In the genomic region with DNA sequence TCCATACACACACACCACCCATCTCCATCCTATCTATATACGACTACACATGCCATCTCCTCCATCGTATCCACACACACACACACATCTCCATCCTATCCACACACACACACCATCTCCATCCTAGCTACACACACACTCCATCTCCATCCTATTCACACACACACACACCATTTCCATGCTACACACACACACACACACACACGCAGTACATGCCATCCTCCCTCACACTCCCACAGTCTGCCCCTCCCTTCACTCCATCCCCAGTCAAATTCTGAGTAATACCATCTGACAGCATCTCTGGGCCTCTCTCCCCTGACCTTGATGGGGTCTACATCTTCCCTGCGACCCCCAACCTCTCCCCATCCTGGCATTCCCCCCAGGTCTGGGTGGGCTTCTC, we compare ENCODE assay signal across 1 cellular context.
TF ChIP-seq lines count a peak whose summit lies in the region.

No MANE protein-coding gene starts in this region.

TF ChIP-seq in H1, 55 proteins besides CTCF, POLR2A, EP300 and RAD21:
- TF ChIP-seq BCL11A (IDR thresholded peaks at IDR 0.05; ENCODE audit: low read depth in 2 of 2, low read length in 2 of 2) (no peak), SIRT6 (IDR thresholded peaks at IDR 0.05; ENCODE audit: low read length) (no peak), TAF1 (IDR thresholded peaks at IDR 0.05; ENCODE audit: low read depth, low read length) (no peak), SRF (IDR thresholded peaks at IDR 0.05; ENCODE audit: low read depth, low read length) (no peak), KDM1A (IDR thresholded peaks at IDR 0.05; ENCODE audit: borderline replicate concordance, low read length) (no peak), JUN (IDR thresholded peaks at IDR 0.05; ENCODE audit: low read depth, low read length) (no peak)
- TF ChIP-seq, protein P1, sequence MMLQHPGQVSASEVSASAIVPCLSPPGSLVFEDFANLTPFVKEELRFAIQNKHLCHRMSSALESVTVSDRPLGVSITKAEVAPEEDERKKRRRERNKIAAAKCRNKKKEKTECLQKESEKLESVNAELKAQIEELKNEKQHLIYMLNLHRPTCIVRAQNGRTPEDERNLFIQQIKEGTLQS (IDR thresholded peaks at IDR 0.05; ENCODE audit: insufficient read depth, low read depth, low read length), result no peak
